7 cellular contexts compared by ENCODE assay signal in genomic region chr2:116833052-116833451, GRCh38.
"Had no signal": no experiment of that assay in that cellular context is flagged by ENCODE, and none has a peak within 500 bp of the region (broad histone marks: within the 10 kb centered on the region; RNA-seq: fewer than 3 reads in every experiment).

No MANE protein-coding gene starts in this region.

- H3K4me3 ChIP-seq: K562 had no signal

- ATAC-seq: K562 had no signal

- DNase-seq: IMR-90, KBM-7, KG1 had no signal

- FAIRE-seq: HTR-8/SVneo, K562 had no signal

- H3K27ac ChIP-seq: HL-60, KMS-11 had no signal

- H3K9ac ChIP-seq: KMS-11 had no signal

- H3K4me2 ChIP-seq: KMS-11 had no signal
